Comparison of ENCODE assay signal across 8 cellular contexts in genomic region chr1:55155522-55155921, GRCh38. TPM values are rescaled to one million over a fixed set of nuclear protein-coding genes. Genes with fewer than 3 reads are reported as not detected.
DNase-seq lines count a peak whose midpoint lies in the region; ATAC-seq and TF ChIP-seq lines count a peak whose summit lies in the region.

No MANE protein-coding gene starts in this region.

- POLR2A ChIA-PET in OCI-LY7 (lab: Charles Lee): interaction anchor here (1.3 kb wide), 1 partner anchor 58 kb away, joined by 4 read pairs; no protein-coding TSS in a partner anchor

- H3K4me3 ChIP-seq in HFF-Myc (replicated peaks; ENCODE audit: low read depth, low read length): no peak overlapping the region
- no peak overlapping the region for H3K4me3 ChIP-seq in OCI-LY7 (ENCODE audit: low read depth, low read length, poor library complexity, severe bottlenecking)

- TF ChIP-seq CTCF in HFF-Myc (IDR thresholded peaks at IDR 0.05; ENCODE audit: low read depth, low read length, missing control alignments) (no peak), OCI-LY7 (conservative IDR thresholded peaks at IDR 0.05; ENCODE audit: low read length) (no peak), GM13977 (IDR thresholded peaks at IDR 0.05; ENCODE audit: extremely low read depth, insufficient read depth, missing control alignments) (no peak)

- no peaks in the 10 kb centered on the region for H3K9me2 ChIP-seq in OCI-LY7 (ENCODE audit: insufficient read depth, low read length)

- H3K4me1 Mint-ChIP-seq in activated naive CD8-positive, alpha-beta T cell (ENCODE audit: low read depth): peaks cover 37% of the 10 kb centered on the region

- no peaks in the 10 kb centered on the region for H3K79me2 ChIP-seq in OCI-LY7 (ENCODE audit: insufficient read depth, low read depth, low read length)

- H3K4me1 ChIP-seq in OCI-LY7 (ENCODE audit: insufficient read depth, low read length, poor library complexity, severe bottlenecking): no peaks in the 10 kb centered on the region

- peak; percentile 82 for DNase-seq in Ammon's horn (ENCODE audit: low spot score)
- peak; percentile 17 for DNase-seq in HFF-Myc (ENCODE audit: extremely low read depth, low read depth)
- DNase-seq in inferior parietal cortex (ENCODE audit: extremely low spot score): peak; percentile 63
- no peak for DNase-seq in foreskin melanocyte
- no peak for DNase-seq in OCI-LY7 (ENCODE audit: low spot score)
- no peak for DNase-seq in GM13977 (ENCODE audit: low spot score)

- CTCF ChIA-PET in OCI-LY7 (lab: Charles Lee; ENCODE audit: unreplicated experiment): no interaction called here

- no TSS peak for BruUV-seq in OCI-LY7 (replicated peaks; lab: Mats Ljungman, UMichigan)

- in situ Hi-C loops in GM13977 (cut with MboI; ENCODE audit: low pct_unique_long_range_greater_than_20kb, low sequenced_read_pairs, unreplicated experiment): no loop called here

- H3K4me2 ChIP-seq in OCI-LY7 (ENCODE audit: low read length): no peak overlapping the region

- H3K27ac ChIP-seq in OCI-LY7 (ENCODE audit: low read depth, low read length, poor library complexity, severe bottlenecking): no peak overlapping the region

- H3K4me3 Mint-ChIP-seq in activated naive CD8-positive, alpha-beta T cell: no peak overlapping the region

- peak overlapping the region; percentile 51 for H3K27ac Mint-ChIP-seq in activated naive CD8-positive, alpha-beta T cell

- no peaks in the 10 kb centered on the region for H3K27me3 Mint-ChIP-seq in activated naive CD8-positive, alpha-beta T cell

- peaks cover 29% of the 10 kb centered on the region for H3K36me3 Mint-ChIP-seq in activated naive CD8-positive, alpha-beta T cell

- no peak overlapping the region for H2AFZ ChIP-seq in OCI-LY7 (ENCODE audit: low read length)

- H3K9me3 ChIP-seq in OCI-LY7 (ENCODE audit: low read length): no peaks in the 10 kb centered on the region

- intact Hi-C loops in OCI-LY7 (cut with micrococcal nuclease; ENCODE audit: unreplicated experiment): no loop called here

- peaks cover 74% of the 10 kb centered on the region for H3K36me3 ChIP-seq in OCI-LY7 (ENCODE audit: insufficient read depth, low read length)

- no peaks in the 10 kb centered on the region for H4K20me1 ChIP-seq in OCI-LY7 (ENCODE audit: insufficient read depth, low read length)

- H3K9me3 Mint-ChIP-seq in activated naive CD8-positive, alpha-beta T cell (ENCODE audit: low read depth): no peaks in the 10 kb centered on the region

- ATAC-seq in GM18867 (IDR thresholded peaks at IDR 0.05; ENCODE audit: unreplicated experiment): no peak

RNA-seq across cellular contexts. Expression of gene USP24, which starts 59.6 kb away (rescaled TPM):
- total RNA-seq in OCI-LY7 (2014; rRNA removed; shearing (Covaris generic)): 35.1 and 42.5 TPM in 2 replicates
- 46.3 and 49.1 TPM in 2 replicates for total RNA-seq in OCI-LY7 (2022)

Comparison
In these comparisons a context has a peak if more than half of its experiments do, and no peak if none do; other contexts are left out.
1. DNase-seq: peak in Ammon's horn (single experiment), HFF-Myc (single experiment) and inferior parietal cortex (single experiment); none in foreskin melanocyte (single experiment), OCI-LY7 (single experiment) and GM13977 (single experiment).